23 cellular contexts compared by ENCODE assay signal in genomic region chr12:40020261-40020691, GRCh38.
"Had no signal": no experiment of that assay in that cellular context is flagged by ENCODE, and none has a peak within 500 bp of the region (broad histone marks: within the 10 kb centered on the region; RNA-seq: fewer than 3 reads in every experiment).

No MANE protein-coding gene starts in this region.

- H3K9me3 ChIP-seq: adrenal gland, Peyer's patch, SJCRH30, SK-N-SH had no signal

- H3K36me3 ChIP-seq: adrenal gland, Peyer's patch, SJCRH30 had no signal

- H3K27ac ChIP-seq: adrenal gland, Peyer's patch, RWPE1, SJCRH30, VCaP had no signal

- H3K27ac Mint-ChIP-seq: activated CD4-positive, alpha-beta T cell treated with anti-CD3 and anti-CD28 coated beads for 36 hours; activated CD8-positive, alpha-beta T cell treated with anti-CD3 and anti-CD28 coated beads for 36 hours; activated naive CD8-positive, alpha-beta T cell treated with anti-CD3 and anti-CD28 coated beads, Interleukin-2, amount 10 ng/mL, durations not matched to agents 7 days and 5 days had no signal

- H3K4me1 ChIP-seq: adrenal gland, SJCRH30 had no signal

- H3K4me3 Mint-ChIP-seq: activated CD4-positive, alpha-beta T cell treated with anti-CD3 and anti-CD28 coated beads for 36 hours; activated CD8-positive, alpha-beta T cell treated with anti-CD3 and anti-CD28 coated beads for 36 hours; activated naive CD8-positive, alpha-beta T cell treated with anti-CD3 and anti-CD28 coated beads, Interleukin-2, amount 10 ng/mL, durations not matched to agents 7 days and 5 days had no signal

- H3K9me3 Mint-ChIP-seq: activated CD8-positive, alpha-beta T cell treated with anti-CD3 and anti-CD28 coated beads for 36 hours; activated naive CD8-positive, alpha-beta T cell treated with anti-CD3 and anti-CD28 coated beads, Interleukin-2, amount 10 ng/mL, durations not matched to agents 7 days and 5 days had no signal

- H3K9ac ChIP-seq: SK-N-SH had no signal

- H3K4me3 ChIP-seq: adrenal gland, Peyer's patch, SJCRH30 had no signal

- H3K27me3 ChIP-seq: adrenal gland, Peyer's patch, SJCRH30 had no signal

- DNase-seq: activated CD4-positive, alpha-beta T cell treated with anti-CD3 and anti-CD28 coated beads for 36 hours; activated CD8-positive, alpha-beta memory T cell treated with anti-CD3 and anti-CD28 coated beads, Interleukin-2, amount 50 U/mL, for 48 hours; activated CD8-positive, alpha-beta T cell treated with anti-CD3 and anti-CD28 coated beads for 36 hours; activated naive CD4-positive, alpha-beta T cell treated with anti-CD3 and anti-CD28 coated beads, Interleukin-2, amount 50 U/mL, for 16 hours; activated naive CD8-positive, alpha-beta T cell treated with anti-CD3 and anti-CD28 coated beads, Interleukin-2, amount 10 ng/mL, durations not matched to agents 7 days and 5 days; activated T-cell treated with anti-CD3 and anti-CD28 coated beads, Interleukin-2, amount 50 U/mL, for 1 hour; adrenal gland; aorta; central memory CD4-positive, alpha-beta T cell; Kasumi-1; NCI-H1048; NCI-H1930; NCI-H2171; NCI-H510A; NCI-H526 treated with DMSO at 0.1 percent for 48 hours; NK-92 treated with Interleukin-12 subunit alpha and Interleukin-12 subunit beta, amount 100 ng/mL, for 24 hours; Peyer's patch; Right ventricle myocardium superior; SJCRH30; SK-N-SH; T-helper 1 cell had no signal

- H3K27me3 Mint-ChIP-seq: activated CD4-positive, alpha-beta T cell treated with anti-CD3 and anti-CD28 coated beads for 36 hours; activated CD8-positive, alpha-beta T cell treated with anti-CD3 and anti-CD28 coated beads for 36 hours; activated naive CD8-positive, alpha-beta T cell treated with anti-CD3 and anti-CD28 coated beads, Interleukin-2, amount 10 ng/mL, durations not matched to agents 7 days and 5 days had no signal

- H3K4me2 ChIP-seq: SK-N-SH had no signal

- ATAC-seq: activated CD4-positive, alpha-beta T cell treated with anti-CD3 and anti-CD28 coated beads for 36 hours; activated CD8-positive, alpha-beta T cell treated with anti-CD3 and anti-CD28 coated beads for 36 hours had no signal
